19 cellular contexts compared by ENCODE assay signal in genomic region chr4:173076903-173077629, GRCh38.
DNase-seq lines count a peak whose midpoint lies in the region; ATAC-seq, FAIRE-seq and TF ChIP-seq lines count a peak whose summit lies in the region.
"Had no signal": no experiment of that assay in that cellular context is flagged by ENCODE, and none has a peak within 500 bp of the region (broad histone marks: within the 10 kb centered on the region; RNA-seq: fewer than 3 reads in every experiment).

No MANE protein-coding gene starts in this region.

- H3K27ac Mint-ChIP-seq in chondrocyte (ENCODE audit: unreplicated experiment) = no peak overlapping the region
- H3K27ac Mint-ChIP-seq: activated naive CD4-positive, alpha-beta T cell treated with anti-CD3 and anti-CD28 coated beads, Interleukin-2, amount 50 U/mL, for 24 hours; activated T-cell treated with anti-CD3 and anti-CD28 coated beads, Interleukin-2, amount 50 U/mL, for 24 hours; stimulated activated effector memory CD8-positive, alpha-beta T cell treated with anti-CD3 and anti-CD28 coated beads, Interleukin-12 subunit alpha, Interleukin-12 subunit beta, amount 100 ng/mL, for 72 hours had no signal

- H3K27me3 Mint-ChIP-seq in chondrocyte (ENCODE audit: low read depth) = peaks cover 6% of the 10 kb centered on the region
- H3K27me3 Mint-ChIP-seq: activated naive CD4-positive, alpha-beta T cell treated with anti-CD3 and anti-CD28 coated beads, Interleukin-2, amount 50 U/mL, for 24 hours had no signal

- DNase-seq in NCI-H226 (peak; percentile 11), bronchial epithelial cell (ENCODE audit: low read depth) (peak; percentile 76), non-pigmented ciliary epithelial cell (ENCODE audit: low read depth) (peak; percentile 14), Right ventricle myocardium superior (no peak), chondrocyte (ENCODE audit: low spot score) (no peak), DMS153 treated with DMSO at 0.1 percent for 48 hours (lab: John Stamatoyannopoulos, UW; ENCODE audit: unreplicated experiment) (no peak)
- no peak for DNase-seq in activated naive CD4-positive, alpha-beta T cell (lab: John Stamatoyannopoulos, UW)
- DNase-seq: activated CD4-positive, alpha-beta T cell treated with anti-CD3 and anti-CD28 coated beads, Interleukin-2, amount 50 U/mL, for 4 hours; activated T-cell treated with anti-CD3 and anti-CD28 coated beads, Interleukin-2, amount 50 U/mL, for 24 hours; DMS 273 treated with DMSO at 0.1 percent for 48 hours; Karpas-422; left ventricle myocardium inferior; NCI-H146; ovary; spleen; tibial artery had no signal

- intact Hi-C loops in Right ventricle myocardium superior (cut with DNase I) = no loop called here

- H3K36me3 Mint-ChIP-seq in chondrocyte (ENCODE audit: low read depth) = peaks cover 2% of the 10 kb centered on the region
- H3K36me3 Mint-ChIP-seq: activated naive CD4-positive, alpha-beta T cell treated with anti-CD3 and anti-CD28 coated beads, Interleukin-2, amount 50 U/mL, for 24 hours; stimulated activated effector memory CD8-positive, alpha-beta T cell treated with anti-CD3 and anti-CD28 coated beads, Interleukin-12 subunit alpha, Interleukin-12 subunit beta, amount 100 ng/mL, for 72 hours had no signal

- H3K27me3 ChIP-seq in bronchial epithelial cell (ENCODE audit: control insufficient read depth, insufficient read depth, low read length) = no peaks in the 10 kb centered on the region
- H3K27me3 ChIP-seq: ovary, spleen, tibial artery had no signal

- TF ChIP-seq CTCF in bronchial epithelial cell (IDR thresholded peaks at IDR 0.05; ENCODE audit: insufficient read depth, low read length, severe bottlenecking) = no peak
- TF ChIP-seq CTCF in chondrocyte (IDR thresholded peaks at IDR 0.05) = no peak

- no peak overlapping the region for H3K4me3 Mint-ChIP-seq in chondrocyte (ENCODE audit: unreplicated experiment)
- H3K4me3 Mint-ChIP-seq: activated naive CD4-positive, alpha-beta T cell treated with anti-CD3 and anti-CD28 coated beads, Interleukin-2, amount 50 U/mL, for 24 hours; activated T-cell treated with anti-CD3 and anti-CD28 coated beads, Interleukin-2, amount 50 U/mL, for 24 hours; stimulated activated effector memory CD8-positive, alpha-beta T cell treated with anti-CD3 and anti-CD28 coated beads, Interleukin-12 subunit alpha, Interleukin-12 subunit beta, amount 100 ng/mL, for 72 hours had no signal

- no peak overlapping the region for H3K4me3 ChIP-seq in bronchial epithelial cell (ENCODE audit: low read depth, low read length)
- H3K4me3 ChIP-seq: left ventricle myocardium inferior, ovary, spleen, tibial artery had no signal

- H3K4me1 Mint-ChIP-seq in chondrocyte (ENCODE audit: low read depth) = peaks cover 14% of the 10 kb centered on the region
- H3K4me1 Mint-ChIP-seq: activated naive CD4-positive, alpha-beta T cell treated with anti-CD3 and anti-CD28 coated beads, Interleukin-2, amount 50 U/mL, for 24 hours; stimulated activated effector memory CD8-positive, alpha-beta T cell treated with anti-CD3 and anti-CD28 coated beads, Interleukin-12 subunit alpha, Interleukin-12 subunit beta, amount 100 ng/mL, for 72 hours had no signal

- no peak for FAIRE-seq in bronchial epithelial cell (lab: Jason Lieb, UNC)

- H3K9me3 Mint-ChIP-seq in chondrocyte (ENCODE audit: low read depth) = peaks cover 24% of the 10 kb centered on the region

- ATAC-seq in GM18907 (IDR thresholded peaks at IDR 0.05; ENCODE audit: unreplicated experiment) (peak; percentile 51), Right ventricle myocardium superior (ENCODE audit: poor library complexity) (no peak)
- ATAC-seq: stimulated activated effector memory CD8-positive, alpha-beta T cell treated with anti-CD3 and anti-CD28 coated beads, Interleukin-12 subunit alpha, Interleukin-12 subunit beta, amount 100 ng/mL, for 72 hours had no signal

- H3K36me3 ChIP-seq in bronchial epithelial cell (ENCODE audit: control insufficient read depth, insufficient read depth, low read length) = no peaks in the 10 kb centered on the region
- H3K36me3 ChIP-seq: left ventricle myocardium inferior, ovary, spleen, tibial artery had no signal

Comparison
In these comparisons a context has a peak if more than half of its experiments do, and no peak if none do; other contexts are left out.
1. DNase-seq: peak in NCI-H226 (single experiment), bronchial epithelial cell (single experiment) and non-pigmented ciliary epithelial cell (single experiment); none in Right ventricle myocardium superior (single experiment), chondrocyte (single experiment), activated naive CD4-positive, alpha-beta T cell (0 of 4) and DMS153 treated with DMSO at 0.1 percent for 48 hours (single experiment).